In the genomic region with DNA sequence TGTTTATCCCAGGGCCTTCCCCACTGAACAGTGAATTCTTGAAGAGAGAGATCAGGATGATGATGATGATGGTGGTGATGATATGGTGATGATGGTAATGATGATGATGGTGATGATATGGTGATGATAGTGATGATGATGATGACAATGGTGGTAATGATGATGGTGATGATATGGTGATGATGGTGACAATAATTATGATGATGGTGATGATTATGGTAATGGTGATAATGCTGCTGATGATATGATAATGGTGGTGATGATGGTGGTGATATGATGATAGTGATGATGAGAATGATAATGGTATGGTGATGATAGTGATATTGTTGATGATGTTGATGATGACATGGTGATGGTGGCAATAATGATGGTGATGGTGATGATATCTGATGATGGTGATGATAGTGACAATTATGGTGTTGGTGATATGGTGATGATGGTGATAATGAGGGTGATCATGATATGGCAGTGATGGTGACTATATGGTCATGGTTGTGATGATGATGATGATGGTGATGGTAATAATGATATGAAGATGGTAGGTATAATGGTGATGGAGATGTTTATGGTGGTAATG, we compare ENCODE assay signal across 3 cellular contexts.
A peak's percentile ranks its signal among the peaks of the same experiment; 100 is the strongest.
TF ChIP-seq lines count a peak whose summit lies in the region.

No MANE protein-coding gene starts in this region.

TF ChIP-seq in GM12891, 5 proteins besides CTCF, POLR2A, EP300 and RAD21:
- TF ChIP-seq PAX5 (IDR thresholded peaks at IDR 0.05; ENCODE audit: insufficient read depth, low read length, severe bottlenecking), result no peak
- TF ChIP-seq POU2F2 (IDR thresholded peaks at IDR 0.05; ENCODE audit: low read depth, low read length), result no peak
- TF ChIP-seq TAF1 (IDR thresholded peaks at IDR 0.05; ENCODE audit: low read depth, low read length), result no peak
- TF ChIP-seq SPI1 (IDR thresholded peaks at IDR 0.05; ENCODE audit: low read depth, low read length), result no peak
- no peak for TF ChIP-seq POLR2AphosphoS5 (IDR thresholded peaks at IDR 0.05; ENCODE audit: low read depth, low read length)

TF ChIP-seq in HEK293, 187 proteins besides CTCF, POLR2A, EP300 and RAD21 (continues in another document):
- TF ChIP-seq ZNF747 (tag by site-specific recombination; IDR thresholded peaks at IDR 0.05) (peak; percentile 46; the same call in 1 of the 2 replicates), ZNF785 (tag by site-specific recombination; IDR thresholded peaks at IDR 0.05) (peak; percentile 11; the same call in 1 of the 2 replicates), RBAK (tag by site-specific recombination; IDR thresholded peaks at IDR 0.05) (no peak), ZNF670 (tag by site-specific recombination; IDR thresholded peaks at IDR 0.05; ENCODE audit: low read depth) (no peak), ZNF239 (tag by site-specific recombination; IDR thresholded peaks at IDR 0.05) (peak; percentile 34; the same call in 1 of the 2 replicates), ZNF585B (tag by site-specific recombination; IDR thresholded peaks at IDR 0.05) (no peak), ZFHX2 (tag by site-specific recombination; conservative IDR thresholded peaks at IDR 0.05) (no peak), ZNF626 (tag by site-specific recombination; IDR thresholded peaks at IDR 0.05) (no peak), ZNF544 (tag by site-specific recombination; IDR thresholded peaks at IDR 0.05) (0 out of 2 replicates have a peak, but pooled peaks have one; percentile 6), HOXC10 (CRISPR knock-in tag; IDR thresholded peaks at IDR 0.05) (no peak)
- TF ChIP-seq, protein P1, sequence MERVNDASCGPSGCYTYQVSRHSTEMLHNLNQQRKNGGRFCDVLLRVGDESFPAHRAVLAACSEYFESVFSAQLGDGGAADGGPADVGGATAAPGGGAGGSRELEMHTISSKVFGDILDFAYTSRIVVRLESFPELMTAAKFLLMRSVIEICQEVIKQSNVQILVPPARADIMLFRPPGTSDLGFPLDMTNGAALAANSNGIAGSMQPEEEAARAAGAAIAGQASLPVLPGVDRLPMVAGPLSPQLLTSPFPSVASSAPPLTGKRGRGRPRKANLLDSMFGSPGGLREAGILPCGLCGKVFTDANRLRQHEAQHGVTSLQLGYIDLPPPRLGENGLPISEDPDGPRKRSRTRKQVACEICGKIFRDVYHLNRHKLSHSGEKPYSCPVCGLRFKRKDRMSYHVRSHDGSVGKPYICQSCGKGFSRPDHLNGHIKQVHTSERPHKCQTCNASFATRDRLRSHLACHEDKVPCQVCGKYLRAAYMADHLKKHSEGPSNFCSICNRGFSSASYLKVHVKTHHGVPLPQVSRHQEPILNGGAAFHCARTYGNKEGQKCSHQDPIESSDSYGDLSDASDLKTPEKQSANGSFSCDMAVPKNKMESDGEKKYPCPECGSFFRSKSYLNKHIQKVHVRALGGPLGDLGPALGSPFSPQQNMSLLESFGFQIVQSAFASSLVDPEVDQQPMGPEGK (tag by site-specific recombination; IDR thresholded peaks at IDR 0.05), result no peak
- TF ChIP-seq, protein P2, sequence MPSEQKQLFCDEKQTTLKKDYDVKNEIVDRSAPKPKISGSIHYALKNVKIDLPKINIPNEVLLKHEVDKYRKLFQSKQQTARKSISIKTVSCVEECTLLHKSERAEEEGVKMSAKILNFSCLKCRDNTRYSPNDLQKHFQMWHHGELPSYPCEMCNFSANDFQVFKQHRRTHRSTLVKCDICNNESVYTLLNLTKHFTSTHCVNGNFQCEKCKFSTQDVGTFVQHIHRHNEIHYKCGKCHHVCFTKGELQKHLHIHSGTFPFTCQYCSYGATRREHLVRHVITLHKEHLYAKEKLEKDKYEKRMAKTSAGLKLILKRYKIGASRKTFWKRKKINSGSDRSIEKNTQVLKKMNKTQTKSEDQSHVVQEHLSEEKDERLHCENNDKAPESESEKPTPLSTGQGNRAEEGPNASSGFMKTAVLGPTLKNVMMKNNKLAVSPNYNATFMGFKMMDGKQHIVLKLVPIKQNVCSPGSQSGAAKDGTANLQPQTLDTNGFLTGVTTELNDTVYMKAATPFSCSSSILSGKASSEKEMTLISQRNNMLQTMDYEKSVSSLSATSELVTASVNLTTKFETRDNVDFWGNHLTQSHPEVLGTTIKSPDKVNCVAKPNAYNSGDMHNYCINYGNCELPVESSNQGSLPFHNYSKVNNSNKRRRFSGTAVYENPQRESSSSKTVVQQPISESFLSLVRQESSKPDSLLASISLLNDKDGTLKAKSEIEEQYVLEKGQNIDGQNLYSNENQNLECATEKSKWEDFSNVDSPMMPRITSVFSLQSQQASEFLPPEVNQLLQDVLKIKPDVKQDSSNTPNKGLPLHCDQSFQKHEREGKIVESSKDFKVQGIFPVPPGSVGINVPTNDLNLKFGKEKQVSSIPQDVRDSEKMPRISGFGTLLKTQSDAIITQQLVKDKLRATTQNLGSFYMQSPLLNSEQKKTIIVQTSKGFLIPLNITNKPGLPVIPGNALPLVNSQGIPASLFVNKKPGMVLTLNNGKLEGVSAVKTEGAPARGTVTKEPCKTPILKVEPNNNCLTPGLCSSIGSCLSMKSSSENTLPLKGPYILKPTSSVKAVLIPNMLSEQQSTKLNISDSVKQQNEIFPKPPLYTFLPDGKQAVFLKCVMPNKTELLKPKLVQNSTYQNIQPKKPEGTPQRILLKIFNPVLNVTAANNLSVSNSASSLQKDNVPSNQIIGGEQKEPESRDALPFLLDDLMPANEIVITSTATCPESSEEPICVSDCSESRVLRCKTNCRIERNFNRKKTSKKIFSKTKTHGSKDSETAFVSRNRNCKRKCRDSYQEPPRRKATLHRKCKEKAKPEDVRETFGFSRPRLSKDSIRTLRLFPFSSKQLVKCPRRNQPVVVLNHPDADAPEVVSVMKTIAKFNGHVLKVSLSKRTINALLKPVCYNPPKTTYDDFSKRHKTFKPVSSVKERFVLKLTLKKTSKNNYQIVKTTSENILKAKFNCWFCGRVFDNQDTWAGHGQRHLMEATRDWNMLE (tag by site-specific recombination; conservative IDR thresholded peaks at IDR 0.05; ENCODE audit: low read depth), result no peak
- TF ChIP-seq, protein P3, sequence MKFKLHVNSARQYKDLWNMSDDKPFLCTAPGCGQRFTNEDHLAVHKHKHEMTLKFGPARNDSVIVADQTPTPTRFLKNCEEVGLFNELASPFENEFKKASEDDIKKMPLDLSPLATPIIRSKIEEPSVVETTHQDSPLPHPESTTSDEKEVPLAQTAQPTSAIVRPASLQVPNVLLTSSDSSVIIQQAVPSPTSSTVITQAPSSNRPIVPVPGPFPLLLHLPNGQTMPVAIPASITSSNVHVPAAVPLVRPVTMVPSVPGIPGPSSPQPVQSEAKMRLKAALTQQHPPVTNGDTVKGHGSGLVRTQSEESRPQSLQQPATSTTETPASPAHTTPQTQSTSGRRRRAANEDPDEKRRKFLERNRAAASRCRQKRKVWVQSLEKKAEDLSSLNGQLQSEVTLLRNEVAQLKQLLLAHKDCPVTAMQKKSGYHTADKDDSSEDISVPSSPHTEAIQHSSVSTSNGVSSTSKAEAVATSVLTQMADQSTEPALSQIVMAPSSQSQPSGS (tag by site-specific recombination; IDR thresholded peaks at IDR 0.05; ENCODE audit: low read depth), result peak; percentile 73

TF ChIP-seq in K562, 482 proteins besides CTCF, POLR2A, EP300 and RAD21 (continued from another document):
- no peak for TF ChIP-seq HDAC8 (tag; IDR thresholded peaks at IDR 0.05)
- 0 out of 2 replicates have a peak, but pooled peaks have one; percentile 20 for TF ChIP-seq TSC22D4 (tag; IDR thresholded peaks at IDR 0.05)
- no peak for TF ChIP-seq GTF2A2 (tag; IDR thresholded peaks at IDR 0.05)
- TF ChIP-seq GTF2F1 (IDR thresholded peaks at IDR 0.05; ENCODE audit: low read depth, low read length), result no peak
- no peak for TF ChIP-seq CAMTA2 (CRISPR knock-in tag; conservative IDR thresholded peaks at IDR 0.05)
